ENCODE assay signal across 9 cellular contexts in genomic region chr7:138097064-138097741, GRCh38. TPM values are rescaled to one million over a fixed set of nuclear protein-coding genes. Genes with fewer than 3 reads are reported as not detected.
DNase-seq lines count a peak whose midpoint lies in the region; TF ChIP-seq lines count a peak whose summit lies in the region.
"Had no signal": no experiment of that assay in that cellular context is flagged by ENCODE, and none has a peak within 500 bp of the region (broad histone marks: within the 10 kb centered on the region; RNA-seq: fewer than 3 reads in every experiment).

No MANE protein-coding gene starts in this region.

- H3K27ac ChIP-seq in adrenal gland (no peak overlapping the region), esophagus squamous epithelium (no peak overlapping the region)

- peak; percentile 25 for DNase-seq in activated naive CD4-positive, alpha-beta T cell treated with anti-CD3 and anti-CD28 coated beads for 36 hours
- no peak for DNase-seq in activated naive CD4-positive, alpha-beta T cell treated with anti-CD3 and anti-CD28 coated beads, Interleukin-2, amount 50 U/mL, for 16 hours
- DNase-seq in LNCaP clone FGC (ENCODE audit: low read depth) (peak; percentile 52), adrenal gland (peak; percentile 22 to 67 (median 58)), osteocyte (ENCODE audit: extremely low spot score, unreplicated experiment) (no peak), NCI-H345 (lab: John Stamatoyannopoulos, UW) (no peak), esophagus squamous epithelium (lab: John Stamatoyannopoulos, UW) (no peak)
- no peak for DNase-seq in stimulated activated CD4-positive, alpha-beta T cell treated with anti-CD3 and anti-CD28 coated beads, Interleukin-4, amount 100 ng/mL, for 1 hour

- H3K4me3 Mint-ChIP-seq in activated naive CD4-positive, alpha-beta T cell treated with anti-CD3 and anti-CD28 coated beads for 36 hours, result no peak overlapping the region
- H3K4me3 Mint-ChIP-seq in osteocyte (ENCODE audit: unreplicated experiment), result no peak overlapping the region

- H3K36me3 Mint-ChIP-seq in activated naive CD4-positive, alpha-beta T cell treated with anti-CD3 and anti-CD28 coated beads for 36 hours (ENCODE audit: low read depth), result no peaks in the 10 kb centered on the region
- H3K36me3 Mint-ChIP-seq in osteocyte (ENCODE audit: unreplicated experiment), result no peaks in the 10 kb centered on the region

- CTCF ChIA-PET in activated naive CD4-positive, alpha-beta T cell treated with anti-CD3 and anti-CD28 coated beads for 36 hours (lab: Charles Lee), result no interaction called here

- no peaks in the 10 kb centered on the region for H3K4me1 Mint-ChIP-seq in activated naive CD4-positive, alpha-beta T cell treated with anti-CD3 and anti-CD28 coated beads for 36 hours (ENCODE audit: low read depth)
- no peaks in the 10 kb centered on the region for H3K4me1 Mint-ChIP-seq in osteocyte (ENCODE audit: unreplicated experiment)

- H3K4me1 ChIP-seq in adrenal gland (replicated peaks in 1 of 2) (no peaks in the 10 kb centered on the region), esophagus squamous epithelium (no peaks in the 10 kb centered on the region)

- WGBS in adrenal gland, 4 donors, result 76 to 85% (median 81%) methylated on average over 3 of the region's 3 CpGs
- WGBS in esophagus squamous epithelium, 2 donors, result 59 to 69% methylated on average over 3 of the region's 3 CpGs

- TF ChIP-seq POLR2A in adrenal gland (IDR thresholded peaks at IDR 0.05) (no peak), esophagus squamous epithelium (IDR thresholded peaks at IDR 0.05) (no peak)

- H3K9me3 ChIP-seq in adrenal gland (replicated peaks in 1 of 3) (no peaks in the 10 kb centered on the region), esophagus squamous epithelium (no peaks in the 10 kb centered on the region)

- TF ChIP-seq CTCF in LNCaP clone FGC (IDR thresholded peaks at IDR 0.05; ENCODE audit: control insufficient read depth, extremely low read depth, insufficient read depth) (peak; percentile 59), adrenal gland (IDR thresholded peaks at IDR 0.05) (peak; percentile 30 to 48 (median 38)), osteocyte (IDR thresholded peaks at IDR 0.05) (peak; percentile 45), esophagus squamous epithelium (IDR thresholded peaks at IDR 0.05) (peak in 1 of 6 experiments; percentile 13)

- intact Hi-C loops in activated naive CD4-positive, alpha-beta T cell treated with anti-CD3 and anti-CD28 coated beads for 36 hours (cut with micrococcal nuclease), result loop anchor here (1.0 kb wide), 1 partner anchor 641 kb away; no protein-coding TSS in a partner anchor
- intact Hi-C loops in adrenal gland (cut with DNase I), result no loop called here
- intact Hi-C loops in esophagus squamous epithelium (cut with DNase I), result no loop called here

- H3K27ac Mint-ChIP-seq in activated naive CD4-positive, alpha-beta T cell treated with anti-CD3 and anti-CD28 coated beads for 36 hours, result no peak overlapping the region
- no peak overlapping the region for H3K27ac Mint-ChIP-seq in osteocyte (ENCODE audit: unreplicated experiment)

- no peaks in the 10 kb centered on the region for H3K9me3 Mint-ChIP-seq in activated naive CD4-positive, alpha-beta T cell treated with anti-CD3 and anti-CD28 coated beads for 36 hours
- H3K9me3 Mint-ChIP-seq in osteocyte (ENCODE audit: unreplicated experiment), result no peaks in the 10 kb centered on the region

- peaks cover 4% of the 10 kb centered on the region for H3K27me3 Mint-ChIP-seq in activated naive CD4-positive, alpha-beta T cell treated with anti-CD3 and anti-CD28 coated beads for 36 hours (ENCODE audit: low read depth)
- H3K27me3 Mint-ChIP-seq in osteocyte (ENCODE audit: unreplicated experiment), result peaks cover 12% of the 10 kb centered on the region

- H3K36me3 ChIP-seq in adrenal gland (replicated peaks in 1 of 2) (no peaks in the 10 kb centered on the region), esophagus squamous epithelium (no peaks in the 10 kb centered on the region)

- H3K4me3 ChIP-seq in LNCaP clone FGC (ENCODE audit: low read depth, low read length) (no peak overlapping the region), adrenal gland (no peak overlapping the region), esophagus squamous epithelium (no peak overlapping the region)

- H3K27me3 ChIP-seq in adrenal gland, result no peaks in the 10 kb centered on the region
- H3K27me3 ChIP-seq in esophagus squamous epithelium, result no peaks in the 10 kb centered on the region

RNA-seq across cellular contexts. Expression of gene AKR1D1, which starts 20.9 kb away (rescaled TPM):
- total RNA-seq in activated naive CD4-positive, alpha-beta T cell treated with anti-CD3 and anti-CD28 coated beads for 36 hours, result not detected
- total RNA-seq in adrenal gland (under 1 TPM in 2 of 8 donors, not detected in 6; 0.18 to 0.27 TPM), osteocyte (not detected in 2 replicates), esophagus squamous epithelium (not detected)
- under 1 TPM in 1 of 3 donors, not detected in 2; 0.31 TPM for polyA plus RNA-seq in adrenal gland
- total RNA-seq: pulmonary artery endothelial cell had no signal

Comparison
In these comparisons a context has a peak if more than half of its experiments do, and no peak if none do; other contexts are left out.
1. DNase-seq: peak in activated naive CD4-positive, alpha-beta T cell treated with anti-CD3 and anti-CD28 coated beads for 36 hours (single experiment), LNCaP clone FGC (single experiment) and adrenal gland (7 of 7); none in activated naive CD4-positive, alpha-beta T cell treated with anti-CD3 and anti-CD28 coated beads, Interleukin-2, amount 50 U/mL, for 16 hours (single experiment), osteocyte (single experiment), NCI-H345 (single experiment), stimulated activated CD4-positive, alpha-beta T cell treated with anti-CD3 and anti-CD28 coated beads, Interleukin-4, amount 100 ng/mL, for 1 hour (single experiment) and esophagus squamous epithelium (single experiment).